In genomic region chr3:57007513-57008415, GRCh38 we compare ENCODE assay signal across 10 cellular contexts. TPM values are rescaled to one million over a fixed set of nuclear protein-coding genes. Genes with fewer than 3 reads are reported as not detected.
DNase-seq lines count a peak whose midpoint lies in the region; TF ChIP-seq lines count a peak whose summit lies in the region.
"Had no signal": no experiment of that assay in that cellular context is flagged by ENCODE, and none has a peak within 500 bp of the region (broad histone marks: within the 10 kb centered on the region; RNA-seq: fewer than 3 reads in every experiment).

No MANE protein-coding gene starts in this region.

- H3K27me3 ChIP-seq in adrenal gland (no peaks in the 10 kb centered on the region), kidney epithelial cell (ENCODE audit: control insufficient read depth, insufficient read depth, low read length) (no peaks in the 10 kb centered on the region)
- H3K27me3 ChIP-seq: BLaER1 treated with 17β-estradiol and CSF1 and Interleukin-3, amounts not matched to agents 10 nM and 100 nM had no signal

- H3K4me3 ChIP-seq in adrenal gland = peak overlapping the region in 1 of 4 donors; percentile 12
- no peak overlapping the region for H3K4me3 ChIP-seq in kidney epithelial cell (ENCODE audit: low read depth, low read length)
- H3K4me3 ChIP-seq: BLaER1 treated with 17β-estradiol and CSF1 and Interleukin-3, amounts not matched to agents 10 nM and 100 nM had no signal

- intact Hi-C loops in adrenal gland (cut with DNase I) = no loop called here

- peaks cover 8% of the 10 kb centered on the region for H3K27me3 Mint-ChIP-seq in stimulated activated naive CD8-positive, alpha-beta T cell treated with anti-CD3 and anti-CD28 coated beads, Interleukin-15, Interleukin-2, amounts not matched to agents 100 ng/mL and 50 ng/mL, for 24 hours

- H3K27ac Mint-ChIP-seq in stimulated activated naive CD8-positive, alpha-beta T cell treated with anti-CD3 and anti-CD28 coated beads, Interleukin-15, Interleukin-2, amounts not matched to agents 100 ng/mL and 50 ng/mL, for 24 hours = peak overlapping the region; percentile 34

- peaks cover 9% of the 10 kb centered on the region for H3K4me1 Mint-ChIP-seq in stimulated activated naive CD8-positive, alpha-beta T cell treated with anti-CD3 and anti-CD28 coated beads, Interleukin-15, Interleukin-2, amounts not matched to agents 100 ng/mL and 50 ng/mL, for 24 hours (ENCODE audit: low read depth)

- H3K36me3 Mint-ChIP-seq in stimulated activated naive CD8-positive, alpha-beta T cell treated with anti-CD3 and anti-CD28 coated beads, Interleukin-15, Interleukin-2, amounts not matched to agents 100 ng/mL and 50 ng/mL, for 24 hours (ENCODE audit: low read depth) = no peaks in the 10 kb centered on the region

- H3K4me1 ChIP-seq in adrenal gland (replicated peaks in 1 of 2) = peaks cover 16 to 36% of the 10 kb centered on the region in 2 donors

- H3K27ac ChIP-seq in adrenal gland = peak overlapping the region; percentile 47 to 93 (median 78)

- H3K36me3 ChIP-seq in adrenal gland (replicated peaks in 1 of 2) (no peaks in the 10 kb centered on the region), kidney epithelial cell (ENCODE audit: control insufficient read depth, insufficient read depth, low read length) (no peaks in the 10 kb centered on the region)
- H3K36me3 ChIP-seq: BLaER1 treated with 17β-estradiol and CSF1 and Interleukin-3, amounts not matched to agents 10 nM and 100 nM had no signal

- WGBS in adrenal gland, 4 donors = 20 to 26% (median 23%) methylated on average over 16 to 18 of the region's 18 CpGs

- H3K9me3 Mint-ChIP-seq in stimulated activated naive CD8-positive, alpha-beta T cell treated with anti-CD3 and anti-CD28 coated beads, Interleukin-15, Interleukin-2, amounts not matched to agents 100 ng/mL and 50 ng/mL, for 24 hours = no peaks in the 10 kb centered on the region

- no peak overlapping the region for H3K4me3 Mint-ChIP-seq in stimulated activated naive CD8-positive, alpha-beta T cell treated with anti-CD3 and anti-CD28 coated beads, Interleukin-15, Interleukin-2, amounts not matched to agents 100 ng/mL and 50 ng/mL, for 24 hours

- DNase-seq in activated CD4-positive, alpha-beta T cell treated with anti-CD3 and anti-CD28 coated beads for 48 hours = peak; percentile 40
- DNase-seq in activated CD4-positive, alpha-beta T cell treated with anti-CD3 and anti-CD28 coated beads, Interleukin-2, amount 50 U/mL, for 48 hours = no peak
- peak; percentile 65 to 90 (median 89) for DNase-seq in adrenal gland
- peak; percentile 69 for DNase-seq in kidney epithelial cell (ENCODE audit: low read depth)
- no peak for DNase-seq in NCI-H1092 treated with DMSO at 0.1 percent for 48 hours (lab: John Stamatoyannopoulos, UW)
- DNase-seq in GOT3 (lab: John Stamatoyannopoulos, UW) = no peak
- DNase-seq in NCI-H82 (lab: John Stamatoyannopoulos, UW) = no peak

- TF ChIP-seq POLR2A in adrenal gland (IDR thresholded peaks at IDR 0.05) = peak in 1 of 2 donors; percentile 61

- H3K9me3 ChIP-seq in adrenal gland (replicated peaks in 1 of 3) = no peaks in the 10 kb centered on the region

- no peak for TF ChIP-seq CTCF in adrenal gland (IDR thresholded peaks at IDR 0.05)
- no peak for TF ChIP-seq CTCF in kidney epithelial cell (IDR thresholded peaks at IDR 0.05; ENCODE audit: insufficient read depth, low read length, poor library complexity, severe bottlenecking)

RNA-seq across cellular contexts. Expression of gene SPATA12, which starts 52.7 kb away (rescaled TPM):
- total RNA-seq in adrenal gland = under 1 TPM in 5 of 8 donors, not detected in 3; 0.22 to 0.83 (median 0.40) TPM
- under 1 TPM; 0.07 to 0.62 (median 0.48) TPM for polyA plus RNA-seq in adrenal gland
- total RNA-seq in kidney epithelial cell = 0.38 and 0.48 TPM in 2 replicates
- total RNA-seq: T-helper 2 cell treated with Interferon-gamma antibody and Interleukin-4, amounts not matched to agents 100 ng/mL and 5 ng/mL, for 36 hours had no signal

Comparison
In these comparisons a context has a peak if more than half of its experiments do, and no peak if none do; other contexts are left out.
1. DNase-seq: peak in activated CD4-positive, alpha-beta T cell treated with anti-CD3 and anti-CD28 coated beads for 48 hours (single experiment), adrenal gland (7 of 7) and kidney epithelial cell (single experiment); none in activated CD4-positive, alpha-beta T cell treated with anti-CD3 and anti-CD28 coated beads, Interleukin-2, amount 50 U/mL, for 48 hours (0 of 2), NCI-H1092 treated with DMSO at 0.1 percent for 48 hours (single experiment), GOT3 (single experiment) and NCI-H82 (single experiment).